Comparison of ENCODE assay signal across 4 cellular contexts in the genomic region with DNA sequence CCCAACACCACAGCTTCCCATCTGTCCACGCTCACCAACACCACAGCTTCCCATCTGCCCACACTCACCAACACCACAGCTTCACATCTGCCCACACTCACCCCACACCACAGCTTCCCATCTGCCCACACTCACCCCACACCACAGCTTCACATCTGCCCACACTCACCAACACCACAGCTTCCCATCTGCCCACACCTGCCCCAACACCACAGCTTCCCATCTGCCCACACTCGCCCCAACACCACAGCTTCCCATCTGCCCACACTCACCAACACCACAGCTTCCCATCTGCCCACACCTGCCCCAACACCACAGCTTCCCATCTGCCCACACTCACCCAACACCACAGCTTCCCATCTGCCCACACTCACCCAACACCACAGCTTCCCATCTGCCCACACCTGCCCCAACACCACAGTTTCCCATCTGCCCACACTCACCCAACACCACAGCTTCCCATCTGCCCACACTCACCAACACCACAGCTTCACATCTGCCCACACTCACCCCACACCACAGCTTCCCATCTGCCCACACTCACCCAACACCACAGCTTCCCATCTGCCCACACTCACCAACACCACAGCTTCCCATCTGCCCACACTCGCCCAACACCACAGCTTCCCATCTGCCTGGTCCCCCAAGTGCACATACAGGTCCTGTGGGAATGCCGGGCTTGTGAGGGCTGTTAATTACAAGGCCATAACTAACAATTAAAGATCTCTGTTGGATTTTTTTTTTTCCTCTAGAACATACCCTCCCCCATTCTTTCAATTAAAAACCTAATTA. TPM values are rescaled to one million over a fixed set of nuclear protein-coding genes. Genes with fewer than 3 reads are reported as not detected.
"Had no signal": no experiment of that assay in that cellular context is flagged by ENCODE, and none has a peak within 500 bp of the region (broad histone marks: within the 10 kb centered on the region; RNA-seq: fewer than 3 reads in every experiment).

No MANE protein-coding gene starts in this region.

RNA-seq across cellular contexts. Expression of a gene that starts 26.4 kb away (rescaled TPM):
- total RNA-seq: activated naive CD8-positive, alpha-beta T cell treated with anti-CD3 and anti-CD28 coated beads for 36 hours; astrocyte; glomerular endothelial cell; osteocyte had no signal
